In the genomic region with DNA sequence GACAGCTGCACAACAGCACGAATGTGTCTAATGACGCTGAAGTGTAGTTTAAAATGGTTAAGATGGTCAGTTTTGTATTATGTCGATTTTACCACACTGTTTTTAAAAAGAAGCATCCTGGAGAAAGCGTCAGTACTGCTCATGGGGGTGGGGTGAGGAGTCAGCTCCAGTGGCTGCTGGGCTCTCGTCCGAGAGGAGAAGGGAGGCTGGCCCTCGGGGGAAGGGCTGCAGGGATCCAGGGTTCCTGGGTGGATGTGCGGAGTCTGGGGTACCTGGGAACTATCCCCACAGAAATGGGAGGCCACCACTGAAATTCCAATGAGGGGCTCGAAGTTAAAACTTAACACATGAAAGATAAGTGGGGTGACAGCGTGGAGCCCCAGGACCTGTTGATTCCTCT, we compare ENCODE assay signal across 29 cellular contexts. TPM values are rescaled to one million over a fixed set of nuclear protein-coding genes. Genes with fewer than 3 reads are reported as not detected.
DNase-seq lines count a peak whose midpoint lies in the region; ATAC-seq, FAIRE-seq and TF ChIP-seq lines count a peak whose summit lies in the region.
"Had no signal": no experiment of that assay in that cellular context is flagged by ENCODE, and none has a peak within 500 bp of the region (broad histone marks: within the 10 kb centered on the region; RNA-seq: fewer than 3 reads in every experiment).

No MANE protein-coding gene starts in this region.

- WGBS in upper lobe of left lung, 2 donors, result 64 to 78% methylated on average over 10 of the region's 10 CpGs

- H3K27me3 Mint-ChIP-seq in endothelial cell (ENCODE audit: unreplicated experiment) (peaks cover 13% of the 10 kb centered on the region), neural crest cell (ENCODE audit: low read depth) (peaks cover 24% of the 10 kb centered on the region)
- H3K27me3 Mint-ChIP-seq: central memory CD8-positive, alpha-beta T cell; stimulated activated naive CD8-positive, alpha-beta T cell treated with anti-CD3 and anti-CD28 coated beads, Interleukin-15, amount 100 ng/mL, for 72 hours had no signal

- H3K4me1 Mint-ChIP-seq in endothelial cell (ENCODE audit: unreplicated experiment) (peaks cover 9% of the 10 kb centered on the region), neural crest cell (peaks cover 13% of the 10 kb centered on the region)

- H3K27ac ChIP-seq in left ventricle myocardium inferior (replicated peaks) (peak overlapping the region; percentile 51), upper lobe of left lung (peak overlapping the region; percentile 13 to 69 (median 40))
- H3K27ac ChIP-seq: esophagus squamous epithelium, foreskin keratinocyte, KMS-11, thyroid gland had no signal

- H3K9me3 Mint-ChIP-seq in endothelial cell (ENCODE audit: unreplicated experiment), result no peaks in the 10 kb centered on the region
- H3K9me3 Mint-ChIP-seq in neural crest cell, result no peaks in the 10 kb centered on the region
- H3K9me3 Mint-ChIP-seq: activated CD4-positive, alpha-beta memory T cell treated with anti-CD3 and anti-CD28 coated beads, Interleukin-2, amount 10 ng/mL, durations not matched to agents 7 days and 5 days; CD8-positive, alpha-beta T cell; central memory CD8-positive, alpha-beta T cell; stimulated activated naive CD8-positive, alpha-beta T cell treated with anti-CD3 and anti-CD28 coated beads, Interleukin-15, amount 100 ng/mL, for 72 hours had no signal

- ATAC-seq in Right ventricle myocardium inferior (no peak), upper lobe of left lung (ENCODE audit: low FRiP score in 2 of 2) (no peak)
- ATAC-seq: CD8-positive, alpha-beta T cell; foreskin keratinocyte; stimulated activated naive CD8-positive, alpha-beta T cell treated with anti-CD3 and anti-CD28 coated beads, Interleukin-15, amount 100 ng/mL, for 72 hours had no signal

- no peak overlapping the region for H3K4me3 ChIP-seq in left ventricle myocardium inferior
- peak overlapping the region in 3 of 4 donors; percentile 3 to 9 (median 7) for H3K4me3 ChIP-seq in upper lobe of left lung
- H3K4me3 ChIP-seq: esophagus squamous epithelium, thyroid gland had no signal

- TF ChIP-seq CTCF in left ventricle myocardium inferior (IDR thresholded peaks at IDR 0.05; ENCODE audit: borderline replicate concordance) (no peak), endothelial cell (IDR thresholded peaks at IDR 0.05; ENCODE audit: unreplicated experiment) (no peak), neural crest cell (conservative IDR thresholded peaks at IDR 0.05) (no peak), upper lobe of left lung (IDR thresholded peaks at IDR 0.05) (no peak)

- H3K4me3 Mint-ChIP-seq in endothelial cell (ENCODE audit: unreplicated experiment) (peak overlapping the region; percentile 3), neural crest cell (no peak overlapping the region)
- H3K4me3 Mint-ChIP-seq: activated CD4-positive, alpha-beta memory T cell treated with anti-CD3 and anti-CD28 coated beads, Interleukin-2, amount 10 ng/mL, durations not matched to agents 7 days and 5 days; CD8-positive, alpha-beta T cell; central memory CD8-positive, alpha-beta T cell; nephron progenitor cell; stimulated activated naive CD8-positive, alpha-beta T cell treated with anti-CD3 and anti-CD28 coated beads, Interleukin-15, amount 100 ng/mL, for 72 hours had no signal

- no peak for TF ChIP-seq EP300 in upper lobe of left lung (IDR thresholded peaks at IDR 0.05)

- no peaks in the 10 kb centered on the region for H3K36me3 ChIP-seq in left ventricle myocardium inferior
- no peaks in the 10 kb centered on the region for H3K36me3 ChIP-seq in upper lobe of left lung
- H3K36me3 ChIP-seq: esophagus squamous epithelium, heart left ventricle, thyroid gland had no signal

- DNase-seq in left ventricle myocardium inferior (no peak), Right ventricle myocardium inferior (ENCODE audit: missing footprints) (no peak), endothelial cell (ENCODE audit: low spot score) (no peak), neural crest cell (ENCODE audit: low read depth, low spot score) (no peak), upper lobe of left lung (no peak), H54 (ENCODE audit: insufficient read length, low spot score) (no peak), NCI-H524 (lab: John Stamatoyannopoulos, UW) (no peak), COLO668 (lab: John Stamatoyannopoulos, UW; ENCODE audit: unreplicated experiment) (no peak)
- DNase-seq: activated CD4-positive, alpha-beta memory T cell treated with anti-CD3 and anti-CD28 coated beads, Interleukin-2, amount 10 ng/mL, durations not matched to agents 7 days and 5 days; dermis blood vessel endothelial cell; DMS 273 treated with DMSO at 0.1 percent for 48 hours; esophagus squamous epithelium; foreskin keratinocyte; mammary epithelial cell; MM.1S; NCI-H2029 treated with DMSO at 0.1 percent for 48 hours; NCI-H526 treated with DMSO at 0.1 percent for 48 hours; nephron progenitor cell; right cardiac atrium; stimulated activated CD8-positive, alpha-beta memory T cell treated with anti-CD3 and anti-CD28 coated beads, Interleukin-4, amount 100 ng/mL, for 48 hours had no signal

- H3K27ac Mint-ChIP-seq in endothelial cell (ENCODE audit: unreplicated experiment), result no peak overlapping the region
- H3K27ac Mint-ChIP-seq in neural crest cell (ENCODE audit: unreplicated experiment), result peak overlapping the region; percentile 58
- H3K27ac Mint-ChIP-seq: activated CD4-positive, alpha-beta memory T cell treated with anti-CD3 and anti-CD28 coated beads, Interleukin-2, amount 10 ng/mL, durations not matched to agents 7 days and 5 days; CD8-positive, alpha-beta T cell; nephron progenitor cell; stimulated activated naive CD8-positive, alpha-beta T cell treated with anti-CD3 and anti-CD28 coated beads, Interleukin-15, amount 100 ng/mL, for 72 hours had no signal

- H3K27me3 ChIP-seq in left ventricle myocardium inferior (ENCODE audit: low read depth) (peaks cover 40% of the 10 kb centered on the region), upper lobe of left lung (no peaks in the 10 kb centered on the region)
- H3K27me3 ChIP-seq: thyroid gland had no signal

- intact Hi-C loops in left ventricle myocardium inferior (cut with micrococcal nuclease), result loop anchor here (10.0 kb wide), 1 partner anchor 95 kb away; no protein-coding TSS in a partner anchor
- intact Hi-C loops in Right ventricle myocardium inferior (cut with DNase I), result no loop called here

- FAIRE-seq in H54 (lab: Jason Lieb, UNC), result no peak
- FAIRE-seq: endometrium, keratinocyte had no signal

- H3K36me3 Mint-ChIP-seq in endothelial cell (ENCODE audit: low read depth, unreplicated experiment) (no peaks in the 10 kb centered on the region), neural crest cell (ENCODE audit: low read depth) (no peaks in the 10 kb centered on the region)

- H3K4me1 ChIP-seq in left ventricle myocardium inferior, result peaks cover 14% of the 10 kb centered on the region
- H3K4me1 ChIP-seq in upper lobe of left lung, result peaks cover 0 to 12% (median 9%) of the 10 kb centered on the region in 4 donors
- H3K4me1 ChIP-seq: foreskin keratinocyte, thyroid gland had no signal

- TF ChIP-seq POLR2A in upper lobe of left lung (IDR thresholded peaks at IDR 0.05) (no peak), H54 (IDR thresholded peaks at IDR 0.05; ENCODE audit: low read depth, low read length) (no peak)

- no peaks in the 10 kb centered on the region for H3K9me3 ChIP-seq in left ventricle myocardium inferior (replicated peaks)
- H3K9me3 ChIP-seq in upper lobe of left lung, result no peaks in the 10 kb centered on the region
- H3K9me3 ChIP-seq: esophagus squamous epithelium, heart left ventricle, thyroid gland had no signal

RNA-seq across cellular contexts. Expression of a gene that starts 11.9 kb away (rescaled TPM):
- 36.0 TPM for total RNA-seq in left ventricle myocardium inferior
- total RNA-seq in Right ventricle myocardium inferior, result 47.1 TPM
- 0.13 TPM for total RNA-seq in endothelial cell (ENCODE audit: unreplicated experiment)
- not detected in 2 replicates for total RNA-seq in neural crest cell
- total RNA-seq in upper lobe of left lung, result 10 to 100 TPM in 2 of 6 donors, 1 to 10 TPM in 4; 2.3 to 20.3 (median 9.5) TPM
- total RNA-seq: dermis blood vessel endothelial cell, foreskin keratinocyte, mammary epithelial cell, PC-3 had no signal

RNA-seq across cellular contexts. Expression of a gene that starts 12.0 kb away (rescaled TPM):
- total RNA-seq in left ventricle myocardium inferior, result 27.1 TPM
- total RNA-seq in Right ventricle myocardium inferior, result 15.0 TPM
- total RNA-seq in endothelial cell (ENCODE audit: unreplicated experiment), result 0.23 TPM
- total RNA-seq in neural crest cell, result not detected in 2 replicates
- total RNA-seq in upper lobe of left lung, result 10 to 100 TPM in 2 of 6 donors, 1 to 10 TPM in 4; 3.1 to 16.4 (median 6.8) TPM
- total RNA-seq: dermis blood vessel endothelial cell, foreskin keratinocyte, mammary epithelial cell, PC-3 had no signal

RNA-seq across cellular contexts. Expression of a gene that starts 19.5 kb away (rescaled TPM):
- total RNA-seq in left ventricle myocardium inferior (not detected), Right ventricle myocardium inferior (0.24 TPM), endothelial cell (ENCODE audit: unreplicated experiment) (not detected), neural crest cell (0.16 TPM in 1 of 2 replicates, not detected in the other), upper lobe of left lung (1 to 10 TPM in 4 of 6 donors, not detected in 2; 1.4 to 3.4 (median 1.9) TPM)
- total RNA-seq: CD8-positive, alpha-beta T cell; dermis blood vessel endothelial cell; mammary epithelial cell had no signal
